ENCODE assay signal across 34 cellular contexts in the genomic region with DNA sequence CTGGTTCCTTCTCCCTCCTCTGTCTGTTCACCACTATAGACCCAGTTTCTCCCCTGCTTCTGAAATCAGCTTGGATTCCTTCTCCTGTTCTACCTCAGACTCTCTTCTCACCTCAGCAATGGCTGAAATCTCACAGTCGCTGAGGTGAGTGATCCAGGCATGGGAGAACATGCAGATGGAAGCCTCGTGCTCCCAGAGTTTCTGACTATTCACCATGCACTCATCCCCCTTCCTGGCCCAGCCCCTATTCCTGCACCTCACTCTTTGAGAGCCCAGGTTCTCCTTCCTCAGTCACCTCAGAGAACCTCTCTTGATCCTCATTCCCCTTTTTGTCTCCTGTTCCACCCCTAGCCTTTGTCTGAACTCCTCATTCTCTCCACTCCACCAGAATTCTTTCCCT.
DNase-seq lines count a peak whose midpoint lies in the region; ATAC-seq and TF ChIP-seq lines count a peak whose summit lies in the region.
"Had no signal": no experiment of that assay in that cellular context is flagged by ENCODE, and none has a peak within 500 bp of the region (broad histone marks: within the 10 kb centered on the region; RNA-seq: fewer than 3 reads in every experiment).

No MANE protein-coding gene starts in this region.

- peaks cover 7% of the 10 kb centered on the region for H4K20me1 ChIP-seq in smooth muscle cell (ENCODE audit: low read depth)

- CTCF ChIA-PET in Calu3 (lab: Charles Lee), result no interaction called here

- peak overlapping the region; percentile 97 for H3K27ac Mint-ChIP-seq in Calu3 (ENCODE audit: unreplicated experiment)
- H3K27ac Mint-ChIP-seq in T-helper 17 cell, result no peak overlapping the region
- H3K27ac Mint-ChIP-seq: activated CD4-positive, alpha-beta T cell treated with anti-CD3 and anti-CD28 coated beads, Interleukin-2, amount 10 ng/mL, durations not matched to agents 24 days and 14 days; effector memory CD8-positive, alpha-beta T cell; GM23338 had no signal

- BruUV-seq in Calu3 (replicated peaks; lab: Mats Ljungman, UMichigan), result no TSS peak

- peaks cover 11% of the 10 kb centered on the region for H3K4me1 ChIP-seq in smooth muscle cell (ENCODE audit: low read depth)

- no peaks in the 10 kb centered on the region for H3K36me3 ChIP-seq in smooth muscle cell (ENCODE audit: low read depth)
- H3K36me3 ChIP-seq: vagina had no signal

- peaks cover 43% of the 10 kb centered on the region for H3K36me3 Mint-ChIP-seq in Calu3 (ENCODE audit: insufficient read depth, unreplicated experiment)
- H3K36me3 Mint-ChIP-seq in T-helper 17 cell (ENCODE audit: low read depth), result peaks cover 4% of the 10 kb centered on the region
- H3K36me3 Mint-ChIP-seq: activated naive CD4-positive, alpha-beta T cell treated with anti-CD3 and anti-CD28 coated beads, Interleukin-2, amount 50 U/mL, for 72 hours had no signal

- 83% methylated on average over 2 of the region's 2 CpGs for WGBS in smooth muscle cell (ENCODE audit: low lambda C conversion rate)

- no peak overlapping the region for H3K4me2 ChIP-seq in smooth muscle cell
- H3K4me2 ChIP-seq: GM23338 had no signal

- intact Hi-C loops in Calu3 (cut with micrococcal nuclease; ENCODE audit: unreplicated experiment), result loop anchor here (5.0 kb wide), 1 partner anchor 33 kb away; no protein-coding TSS in a partner anchor

- H3K9me3 Mint-ChIP-seq in Calu3 (ENCODE audit: low read depth, unreplicated experiment), result no peaks in the 10 kb centered on the region
- H3K9me3 Mint-ChIP-seq: activated CD4-positive, alpha-beta T cell treated with anti-CD3 and anti-CD28 coated beads, Interleukin-2, amount 10 ng/mL, durations not matched to agents 24 days and 14 days; activated naive CD4-positive, alpha-beta T cell treated with anti-CD3 and anti-CD28 coated beads, Interleukin-2, amount 50 U/mL, for 72 hours; effector memory CD8-positive, alpha-beta T cell; GM23338 had no signal

- H3K4me1 Mint-ChIP-seq in Calu3 (ENCODE audit: low read depth, unreplicated experiment) (peaks cover 71% of the 10 kb centered on the region), T-helper 17 cell (peaks cover 6% of the 10 kb centered on the region)

- H3K9me3 ChIP-seq in T-helper 17 cell (ENCODE audit: control insufficient read depth, low read length, poor library complexity, severe bottlenecking) (no peaks in the 10 kb centered on the region), smooth muscle cell (replicated peaks; ENCODE audit: low read depth) (no peaks in the 10 kb centered on the region)
- H3K9me3 ChIP-seq: esophagus muscularis mucosa, right atrium auricular region, SJSA1, testis, vagina had no signal

- ATAC-seq in T-helper 17 cell, result no peak
- ATAC-seq in left lobe of liver, result no peak
- ATAC-seq: activated naive CD4-positive, alpha-beta T cell treated with anti-CD3 and anti-CD28 coated beads, Interleukin-2, amount 50 U/mL, for 72 hours; effector memory CD8-positive, alpha-beta T cell; GM23338; K562 had no signal

- peaks cover 96% of the 10 kb centered on the region for H3K79me2 ChIP-seq in smooth muscle cell (ENCODE audit: low read depth)

- peak overlapping the region; percentile 98 for H3K27ac ChIP-seq in smooth muscle cell (ENCODE audit: low read depth)
- H3K27ac ChIP-seq: parathyroid adenoma, right atrium auricular region, SJSA1, testis, vagina, WERI-Rb-1 had no signal

- no peaks in the 10 kb centered on the region for H3K27me3 ChIP-seq in smooth muscle cell (ENCODE audit: low read depth)
- H3K27me3 ChIP-seq: esophagus muscularis mucosa, right atrium auricular region, SJSA1, testis, vagina had no signal

- TF ChIP-seq CTCF in Calu3 (IDR thresholded peaks at IDR 0.05; ENCODE audit: unreplicated experiment) (no peak), epithelial cell of esophagus (IDR thresholded peaks at IDR 0.05; ENCODE audit: insufficient read depth, low read depth, low read length, missing control alignments) (no peak), smooth muscle cell (IDR thresholded peaks at IDR 0.05; ENCODE audit: borderline replicate concordance, insufficient read depth, poor library complexity, severe bottlenecking) (no peak)

- H3K9ac ChIP-seq in smooth muscle cell (ENCODE audit: low read depth), result peak overlapping the region; percentile 19
- H3K9ac ChIP-seq: parathyroid adenoma had no signal

- H3K4me3 ChIP-seq in epithelial cell of esophagus (ENCODE audit: low read length) (no peak overlapping the region), smooth muscle cell (no peak overlapping the region)
- H3K4me3 ChIP-seq: esophagus muscularis mucosa, GM23338, K562, right atrium auricular region, SJSA1, testis, vagina had no signal

- H2AFZ ChIP-seq in smooth muscle cell (ENCODE audit: low read depth), result no peak overlapping the region
- H2AFZ ChIP-seq: GM23338, parathyroid adenoma had no signal

- DNase-seq in Calu3, result no peak
- no peak for DNase-seq in T-helper 17 cell
- DNase-seq in epithelial cell of esophagus (ENCODE audit: low read depth), result peak; percentile 63
- DNase-seq in smooth muscle cell (lab: John Stamatoyannopoulos, UW; ENCODE audit: unreplicated experiment), result no peak
- DNase-seq in left lobe of liver (ENCODE audit: low spot score), result no peak
- DNase-seq in GM19238 (ENCODE audit: insufficient read length, low spot score), result no peak
- no peak for DNase-seq in activated effector memory CD4-positive, alpha-beta T cell treated with Interleukin-2 at 50 U/mL for 16 hours
- no peak for DNase-seq in EL
- DNase-seq: activated CD4-positive, alpha-beta T cell treated with anti-CD3 and anti-CD28 coated beads, Interleukin-2, amount 10 ng/mL, durations not matched to agents 24 days and 14 days; amygdala; cortex of kidney; DMS53; effector memory CD8-positive, alpha-beta T cell; foreskin fibroblast; head of caudate nucleus; kidney glomerular epithelial cell; mammary epithelial cell; NCI-H1092 treated with DMSO at 0.1 percent for 48 hours; NCI-H1694 treated with DMSO at 0.1 percent for 48 hours; NCI-H446 treated with DMSO at 0.1 percent for 48 hours; NCI-H82; stimulated activated CD4-positive, alpha-beta T cell treated with anti-CD3 and anti-CD28 coated beads, Interleukin-1b, Interleukin-23, amount 100 ng/mL, for 48 hours; stimulated activated naive CD4-positive, alpha-beta T cell treated with Interleukin-2 at 50 U/mL for 16 hours; T1000; testis; WERI-Rb-1 had no signal

- H3F3A ChIP-seq in smooth muscle cell (ENCODE audit: low read depth), result no peaks in the 10 kb centered on the region

- H3K4me3 Mint-ChIP-seq in Calu3 (ENCODE audit: low read depth, unreplicated experiment) (peak overlapping the region; percentile 5), T-helper 17 cell (peak overlapping the region; percentile 10)
- H3K4me3 Mint-ChIP-seq: activated CD4-positive, alpha-beta T cell treated with anti-CD3 and anti-CD28 coated beads, Interleukin-2, amount 10 ng/mL, durations not matched to agents 24 days and 14 days; effector memory CD8-positive, alpha-beta T cell; GM23338 had no signal

- no peaks in the 10 kb centered on the region for H3K27me3 Mint-ChIP-seq in Calu3 (ENCODE audit: unreplicated experiment)
- peaks cover 12% of the 10 kb centered on the region for H3K27me3 Mint-ChIP-seq in T-helper 17 cell
- H3K27me3 Mint-ChIP-seq: effector memory CD8-positive, alpha-beta T cell had no signal
